In the genomic region with DNA sequence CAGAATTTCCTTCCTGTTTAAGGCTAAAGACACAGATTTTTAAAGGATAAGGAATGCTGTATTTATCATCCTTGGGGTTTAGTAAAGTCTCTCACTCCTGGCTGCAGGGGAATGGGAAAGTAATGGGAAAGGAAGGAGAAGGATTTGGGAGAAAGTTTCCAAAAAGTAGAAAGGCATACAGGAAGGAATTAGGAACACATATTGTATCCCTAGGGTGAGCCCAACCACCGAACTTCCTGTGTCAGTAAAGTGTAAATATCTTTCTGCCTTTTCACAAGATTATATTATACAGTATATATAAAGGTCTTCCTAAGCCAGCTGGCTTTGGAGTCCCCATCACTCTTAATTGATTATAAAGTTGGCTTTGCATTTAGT, we compare ENCODE assay signal across 19 cellular contexts. TPM values are rescaled to one million over a fixed set of nuclear protein-coding genes. Genes with fewer than 3 reads are reported as not detected.
DNase-seq lines count a peak whose midpoint lies in the region; ATAC-seq, FAIRE-seq and TF ChIP-seq lines count a peak whose summit lies in the region.
"Had no signal": no experiment of that assay in that cellular context is flagged by ENCODE, and none has a peak within 500 bp of the region (broad histone marks: within the 10 kb centered on the region; RNA-seq: fewer than 3 reads in every experiment).

No MANE protein-coding gene starts in this region.

- TF ChIP-seq CTCF in DOHH2 (IDR thresholded peaks at IDR 0.05; ENCODE audit: low read depth, low read length, poor library complexity, severe bottlenecking) (no peak), HEK293 (tag by site-specific recombination; IDR thresholded peaks at IDR 0.05) (no peak), K562 (IDR thresholded peaks at IDR 0.05 in 2 of 3, conservative IDR thresholded peaks at IDR 0.05 in 1 of 3; ENCODE audit: insufficient read depth in 2 of 3, low read depth in 1 of 3, low read length in 3 of 3) (peak in 1 of 3 experiments; percentile 1; a peak in 1 of 6 replicates), psoas muscle (IDR thresholded peaks at IDR 0.05) (no peak), adrenal gland (IDR thresholded peaks at IDR 0.05) (no peak)

- POLR2A ChIA-PET in HEK293 (lab: Yijun Ruan, JAX) = interaction anchor here (1.6 kb wide), 1 partner anchor 12 kb away, joined by 5 read pairs; the partner anchor contains the start of gene UBE2D1
- POLR2A ChIA-PET in K562 (lab: Yijun Ruan, JAX) = no interaction called here

- peak overlapping the region; percentile 78 for H2AFZ ChIP-seq in K562 (ENCODE audit: low read depth, low read length)

- H3F3A ChIP-seq in DOHH2 (ENCODE audit: control insufficient read depth, insufficient read depth) = no peaks in the 10 kb centered on the region

- H3K4me1 ChIP-seq in DOHH2 (ENCODE audit: control insufficient read depth, low read length) (peaks cover 8% of the 10 kb centered on the region), HEK293 (ENCODE audit: control insufficient read depth, insufficient read depth, low read length) (no peaks in the 10 kb centered on the region), K562 (replicated peaks in 1 of 2; ENCODE audit: control insufficient read depth in 2 of 2, insufficient read depth in 2 of 2, low read length in 2 of 2) (peaks cover 5 to 18% of the 10 kb centered on the region in 2 experiments; a peak in 4 of 5 replicates), psoas muscle (peaks cover 10% of the 10 kb centered on the region), adrenal gland (replicated peaks in 1 of 2) (no peaks in the 10 kb centered on the region)

- H3K9me2 ChIP-seq in DOHH2 (replicated peaks; ENCODE audit: control insufficient read depth, low read length) = no peaks in the 10 kb centered on the region

- 17% methylated on average over 1 of the region's 1 CpG for WGBS in K562 (ENCODE audit: insufficient coverage, low coverage, missing lambda C conversion rate)
- WGBS in psoas muscle, 3 donors = 23 to 30% (median 25%) methylated on average over 1 of the region's 1 CpG
- WGBS in adrenal gland, 4 donors = 37 to 45% (median 45%) methylated on average over 1 of the region's 1 CpG

- no peak for TF ChIP-seq POLR2A in K562 (conservative IDR thresholded peaks at IDR 0.05)
- TF ChIP-seq POLR2A in adrenal gland (IDR thresholded peaks at IDR 0.05) = no peak

- in situ Hi-C loops in K562 (cut with MboI) = no loop called here

- TF ChIP-seq RAD21 in K562 (CRISPR knock-in tag; conservative IDR thresholded peaks at IDR 0.05 in 1 of 2, IDR thresholded peaks at IDR 0.05 in 1 of 2) = no peak

- intact Hi-C loops in K562 (cut with micrococcal nuclease) (loop anchor here (5.0 kb wide), 1 partner anchor 64 kb away; the partner anchor contains the start of gene TFAM), psoas muscle (cut with DNase I) (no loop called here), adrenal gland (cut with DNase I) (no loop called here)

- no peaks in the 10 kb centered on the region for H3K9me3 ChIP-seq in DOHH2 (ENCODE audit: control insufficient read depth, insufficient read depth, low read length)
- H3K9me3 ChIP-seq in HEK293 (ENCODE audit: control insufficient read depth, insufficient read depth, low read depth, low read length) = no peaks in the 10 kb centered on the region
- no peaks in the 10 kb centered on the region for H3K9me3 ChIP-seq in K562 (replicated peaks; ENCODE audit: control insufficient read depth, insufficient read depth, low read depth, low read length)
- H3K9me3 ChIP-seq in psoas muscle = no peaks in the 10 kb centered on the region
- no peaks in the 10 kb centered on the region for H3K9me3 ChIP-seq in adrenal gland (replicated peaks in 1 of 3)
- H3K9me3 ChIP-seq: esophagus muscularis mucosa had no signal

- H3K36me3 ChIP-seq in DOHH2 (ENCODE audit: control insufficient read depth, low read length) (no peaks in the 10 kb centered on the region), HEK293 (ENCODE audit: control insufficient read depth in 2 of 2, insufficient read depth in 1 of 2, low read length in 2 of 2) (no peaks in the 10 kb centered on the region), K562 (ENCODE audit: control insufficient read depth, insufficient read depth, low read length) (no peaks in the 10 kb centered on the region), psoas muscle (ENCODE audit: insufficient read depth in 1 of 2, low read depth in 1 of 2) (no peaks in the 10 kb centered on the region), adrenal gland (replicated peaks in 1 of 2) (no peaks in the 10 kb centered on the region)
- H3K36me3 ChIP-seq: cardiac muscle cell, esophagus muscularis mucosa had no signal

- H3K27me3 ChIP-seq in DOHH2 (ENCODE audit: control insufficient read depth, low read length) (no peaks in the 10 kb centered on the region), K562 (ENCODE audit: control insufficient read depth in 2 of 2, insufficient read depth in 2 of 2, low read length in 2 of 2) (no peaks in the 10 kb centered on the region), psoas muscle (ENCODE audit: insufficient read depth in 3 of 3, low read length in 2 of 3) (no peaks in the 10 kb centered on the region), adrenal gland (no peaks in the 10 kb centered on the region)
- H3K27me3 ChIP-seq: cardiac muscle cell had no signal

- CTCF ChIA-PET in HEK293 (lab: Yijun Ruan, JAX) (interaction anchor here (2.5 kb wide), 1 partner anchor 23 kb away, joined by 5 read pairs; no protein-coding TSS in a partner anchor), K562 (lab: Yijun Ruan, JAX; ENCODE audit: low intra/inter-chr PET ratio) (no interaction called here)

- no peak overlapping the region for H3K9ac ChIP-seq in K562 (ENCODE audit: insufficient read depth in 1 of 2, low read depth in 2 of 2, low read length in 2 of 2)

- H3K4me3 ChIP-seq in DOHH2 (ENCODE audit: low read length) (no peak overlapping the region), HEK293 (ENCODE audit: low read depth, low read length) (no peak overlapping the region), K562 (no peak overlapping the region), psoas muscle (no peak overlapping the region), adrenal gland (no peak overlapping the region)
- H3K4me3 ChIP-seq: cardiac muscle cell, esophagus muscularis mucosa, SK-N-MC had no signal

- DNase-seq in K562 (ENCODE audit: extremely low read depth in 1 of 4, low spot score in 3 of 4) = no peak
- DNase-seq in psoas muscle = no peak
- DNase-seq in stimulated activated naive CD8-positive, alpha-beta T cell treated with anti-CD3 and anti-CD28 coated beads, Interleukin-15, Interleukin-2, amounts not matched to agents 100 U/mL and 50 U/mL, for 24 hours = no peak
- DNase-seq in adrenal gland = no peak
- DNase-seq in NCI-H2029 (lab: John Stamatoyannopoulos, UW) = no peak
- DNase-seq: activated CD4-positive, alpha-beta T cell treated with anti-CD3 and anti-CD28 coated beads for 1 hour; amniotic stem cell; effector CD4-positive, alpha-beta T cell; NCI-H1105; stimulated activated CD4-positive, alpha-beta T cell treated with anti-CD3 and anti-CD28 coated beads, Interleukin-4, amount 100 ng/mL, for 24 hours; T-helper 9 cell had no signal

- H3K79me2 ChIP-seq in DOHH2 (ENCODE audit: control insufficient read depth, low read length) = no peaks in the 10 kb centered on the region
- no peaks in the 10 kb centered on the region for H3K79me2 ChIP-seq in K562 (ENCODE audit: control insufficient read depth, insufficient read depth, low read length)

- no peak for ATAC-seq in K562
- peak in 1 of 4 donors; percentile 11 for ATAC-seq in psoas muscle
- no peak for ATAC-seq in stimulated activated naive CD8-positive, alpha-beta T cell treated with anti-CD3 and anti-CD28 coated beads, Interleukin-15, Interleukin-2, amounts not matched to agents 100 U/mL and 50 U/mL, for 24 hours

- no TSS peak for BruUV-seq in K562 (replicated peaks; lab: Mats Ljungman, UMichigan)

- FAIRE-seq in K562 (lab: Jason Lieb, UNC) = no peak
- FAIRE-seq: H1, RCC 7860, small intestine had no signal

- no peak overlapping the region for H3K27ac ChIP-seq in DOHH2 (ENCODE audit: low read depth, low read length)
- no peak overlapping the region for H3K27ac ChIP-seq in HEK293 (ENCODE audit: extremely low read depth, low read depth, low read length)
- H3K27ac ChIP-seq in K562 (ENCODE audit: extremely low read depth, low read depth, low read length) = peak overlapping the region; percentile 11; the same call in 1 of the 3 replicates
- peak overlapping the region; percentile 44 for H3K27ac ChIP-seq in psoas muscle
- H3K27ac ChIP-seq in adrenal gland = no peak overlapping the region
- H3K27ac ChIP-seq: cardiac muscle cell, esophagus muscularis mucosa, SK-N-MC had no signal

- H3K4me2 ChIP-seq in DOHH2 (ENCODE audit: low read length) = peak overlapping the region; percentile 32; the same call in 1 of the 2 replicates
- no peak overlapping the region for H3K4me2 ChIP-seq in K562 (ENCODE audit: insufficient read depth, low read length)

- TF ChIP-seq EP300 in K562 (IDR thresholded peaks at IDR 0.05; ENCODE audit: low read length) = no peak

- no peaks in the 10 kb centered on the region for H3K9me1 ChIP-seq in K562 (ENCODE audit: control insufficient read depth, insufficient read depth, low read length)

- no peaks in the 10 kb centered on the region for H4K20me1 ChIP-seq in DOHH2 (ENCODE audit: control insufficient read depth, insufficient read depth, low read depth, low read length)
- no peaks in the 10 kb centered on the region for H4K20me1 ChIP-seq in K562 (replicated peaks; ENCODE audit: control insufficient read depth, insufficient read depth, low read length)

RNA-seq across cellular contexts. Expression of gene UBE2D1, which starts 12.0 kb away (rescaled TPM):
- 4.9 and 17.0 TPM in 2 replicates for total RNA-seq in K562 (2011; cell fraction: chromatin; rRNA removed; ENCODE audit: low replicate concordance)
- 2.5 and 3.4 TPM in 2 replicates for total RNA-seq in K562 (2011; cell fraction: nucleolus; rRNA removed)
- total RNA-seq in K562 (2011; cell fraction: nucleoplasm; rRNA removed) = 7.3 and 15.3 TPM in 2 replicates
- total RNA-seq in K562 (2014; rRNA removed) (5.3 and 6.2 TPM in 2 replicates), K562 (2014; rRNA removed; fragmentation: Illumina TruSeq; extraction: Trizol) (15.8 and 18.3 TPM in 2 replicates), K562 (2015; rRNA removed; fragmentation: Illumina TruSeq; extraction: Trizol) (16.6 and 17.8 TPM in 2 replicates), K562 (2021) (12.3 and 13.8 TPM in 2 replicates), psoas muscle (100 to 1,000 TPM in 1 of 4 donors, 10 to 100 TPM in 3; 36.6 to 115 (median 46.6) TPM), adrenal gland (10 to 100 TPM; 11.5 to 33.8 (median 21.1) TPM)
- polyA plus RNA-seq in K562 (2011; rRNA removed) (18.9 and 24.4 TPM in 2 replicates), K562 (2014; fragmentation: Illumina TruSeq; extraction: Trizol) (9.9 and 13.5 TPM in 2 replicates), K562 (2014; fragmentation: Nextera tagmentation; extraction: Ambion mirVana) (1 to 10 TPM; 4.1 to 6.4 TPM), K562 (2014; rRNA removed) (7.9 and 9.0 TPM in 2 replicates), psoas muscle (100 to 1,000 TPM in 2 of 3 donors, 10 to 100 TPM in 1; 23.8 to 120 (median 104) TPM), adrenal gland (10 to 100 TPM in 2 of 3 donors, 1 to 10 TPM in 1; 9.2 to 25.2 (median 16.5) TPM)
- 6.4 and 9.1 TPM in 2 replicates for polyA plus RNA-seq in K562 (2011; cell fraction: cytosol; rRNA removed)
- 7.4 and 12.5 TPM in 2 replicates for polyA plus RNA-seq in K562 (2011; cell fraction: nucleus; rRNA removed)
- 11.6 and 12.1 TPM in 2 replicates for polyA plus RNA-seq in K562 (2012)
- 9.0 and 9.5 TPM in 2 replicates for polyA minus RNA-seq in K562 (2011; rRNA and poly(A)+ RNA removed)
- polyA minus RNA-seq in K562 (2011; cell fraction: cytosol; rRNA and poly(A)+ RNA removed) = 3.5 and 6.1 TPM in 2 replicates
- polyA minus RNA-seq in K562 (2011; cell fraction: nucleus; rRNA and poly(A)+ RNA removed) = 7.7 and 13.2 TPM in 2 replicates

RNA-seq across cellular contexts. Expression of gene CISD1, which starts 53.9 kb away (rescaled TPM):
- total RNA-seq in K562 (2011; cell fraction: chromatin; rRNA removed; ENCODE audit: low replicate concordance) = 8.9 and 14.9 TPM in 2 replicates
- total RNA-seq in K562 (2011; cell fraction: nucleolus; rRNA removed) = 8.4 and 9.3 TPM in 2 replicates
- 10.0 and 15.1 TPM in 2 replicates for total RNA-seq in K562 (2011; cell fraction: nucleoplasm; rRNA removed)
- 35.8 and 42.3 TPM in 2 replicates for total RNA-seq in K562 (2014; rRNA removed)
- total RNA-seq in K562 (2014; rRNA removed; fragmentation: Illumina TruSeq; extraction: Trizol) = 118 and 129 TPM in 2 replicates
- 115 and 129 TPM in 2 replicates for total RNA-seq in K562 (2015; rRNA removed; fragmentation: Illumina TruSeq; extraction: Trizol)
- total RNA-seq in K562 (2021) = 82.7 and 97.1 TPM in 2 replicates
- polyA plus RNA-seq in K562 (2011; rRNA removed) = 108 and 156 TPM in 2 replicates
- 21.2 and 32.9 TPM in 2 replicates for polyA plus RNA-seq in K562 (2011; cell fraction: cytosol; rRNA removed)
- polyA plus RNA-seq in K562 (2011; cell fraction: nucleus; rRNA removed) = 17.1 and 32.1 TPM in 2 replicates
- 51.7 and 82.4 TPM in 2 replicates for polyA plus RNA-seq in K562 (2012)
- 102 and 115 TPM in 2 replicates for polyA plus RNA-seq in K562 (2014; fragmentation: Illumina TruSeq; extraction: Trizol)
- 100 to 1,000 TPM; 308 to 342 TPM for polyA plus RNA-seq in K562 (2014; fragmentation: Nextera tagmentation; extraction: Ambion mirVana)
- polyA plus RNA-seq in K562 (2014; rRNA removed) = 68.1 and 71.0 TPM in 2 replicates
- polyA minus RNA-seq in K562 (2011; rRNA and poly(A)+ RNA removed) = 36.3 and 44.9 TPM in 2 replicates
- 8.9 and 24.4 TPM in 2 replicates for polyA minus RNA-seq in K562 (2011; cell fraction: cytosol; rRNA and poly(A)+ RNA removed)
- polyA minus RNA-seq in K562 (2011; cell fraction: nucleus; rRNA and poly(A)+ RNA removed) = 6.5 and 8.2 TPM in 2 replicates
- total RNA-seq in psoas muscle = 100 to 1,000 TPM in 3 of 4 donors, 10 to 100 TPM in 1; 64.5 to 134 (median 112) TPM
- polyA plus RNA-seq in psoas muscle = 10 to 100 TPM; 87.7 to 95.3 (median 89.1) TPM
- total RNA-seq in adrenal gland = 10 to 100 TPM; 11.0 to 63.1 (median 40.4) TPM
- polyA plus RNA-seq in adrenal gland = 100 to 1,000 TPM in 1 of 3 donors, 10 to 100 TPM in 2; 10.5 to 138 (median 11.6) TPM

RNA-seq across cellular contexts. Expression of gene IPMK, which starts 55.1 kb away (rescaled TPM):
- total RNA-seq in K562 (2011; cell fraction: chromatin; rRNA removed; ENCODE audit: low replicate concordance) = 1.6 and 5.9 TPM in 2 replicates
- total RNA-seq in K562 (2011; cell fraction: nucleolus; rRNA removed) = 0.83 and 1.6 TPM in 2 replicates
- 2.6 and 3.9 TPM in 2 replicates for total RNA-seq in K562 (2011; cell fraction: nucleoplasm; rRNA removed)
- total RNA-seq in K562 (2014; rRNA removed) (2.5 and 2.6 TPM in 2 replicates), K562 (2014; rRNA removed; fragmentation: Illumina TruSeq; extraction: Trizol) (4.2 and 4.9 TPM in 2 replicates), K562 (2015; rRNA removed; fragmentation: Illumina TruSeq; extraction: Trizol) (4.4 and 4.8 TPM in 2 replicates), K562 (2021) (3.5 and 3.6 TPM in 2 replicates), psoas muscle (10 to 100 TPM in 1 of 4 donors, 1 to 10 TPM in 3; 3.7 to 10.8 (median 4.4) TPM), adrenal gland (1 to 10 TPM; 2.0 to 6.6 (median 5.1) TPM)
- polyA plus RNA-seq in K562 (2011; rRNA removed) (1.7 and 2.7 TPM in 2 replicates), K562 (2014; fragmentation: Illumina TruSeq; extraction: Trizol) (2.6 and 2.8 TPM in 2 replicates), K562 (2014; fragmentation: Nextera tagmentation; extraction: Ambion mirVana) (1 to 10 TPM in 1 of 2 experiments, under 1 TPM in 1; 0.98 to 1.6 TPM), K562 (2014; rRNA removed) (1.4 and 1.6 TPM in 2 replicates), psoas muscle (1 to 10 TPM; 2.3 to 5.6 (median 2.6) TPM), adrenal gland (1 to 10 TPM; 1.0 to 4.6 (median 1.3) TPM)
- 0.60 and 0.78 TPM in 2 replicates for polyA plus RNA-seq in K562 (2011; cell fraction: cytosol; rRNA removed)
- polyA plus RNA-seq in K562 (2011; cell fraction: nucleus; rRNA removed) = 0.82 and 1.0 TPM in 2 replicates
- 2.3 TPM in 2 replicates for polyA plus RNA-seq in K562 (2012)
- 4.7 TPM in 2 replicates for polyA minus RNA-seq in K562 (2011; rRNA and poly(A)+ RNA removed)
- 2.0 and 2.2 TPM in 2 replicates for polyA minus RNA-seq in K562 (2011; cell fraction: cytosol; rRNA and poly(A)+ RNA removed)
- polyA minus RNA-seq in K562 (2011; cell fraction: nucleus; rRNA and poly(A)+ RNA removed) = 3.1 and 4.3 TPM in 2 replicates

Comparison
In these comparisons a context has a peak if more than half of its experiments do, and no peak if none do; other contexts are left out.
1. H3K27ac ChIP-seq: peak in K562 (single experiment) and psoas muscle (single experiment); none in DOHH2 (single experiment), HEK293 (single experiment) and adrenal gland (0 of 5).